In the genomic region with DNA sequence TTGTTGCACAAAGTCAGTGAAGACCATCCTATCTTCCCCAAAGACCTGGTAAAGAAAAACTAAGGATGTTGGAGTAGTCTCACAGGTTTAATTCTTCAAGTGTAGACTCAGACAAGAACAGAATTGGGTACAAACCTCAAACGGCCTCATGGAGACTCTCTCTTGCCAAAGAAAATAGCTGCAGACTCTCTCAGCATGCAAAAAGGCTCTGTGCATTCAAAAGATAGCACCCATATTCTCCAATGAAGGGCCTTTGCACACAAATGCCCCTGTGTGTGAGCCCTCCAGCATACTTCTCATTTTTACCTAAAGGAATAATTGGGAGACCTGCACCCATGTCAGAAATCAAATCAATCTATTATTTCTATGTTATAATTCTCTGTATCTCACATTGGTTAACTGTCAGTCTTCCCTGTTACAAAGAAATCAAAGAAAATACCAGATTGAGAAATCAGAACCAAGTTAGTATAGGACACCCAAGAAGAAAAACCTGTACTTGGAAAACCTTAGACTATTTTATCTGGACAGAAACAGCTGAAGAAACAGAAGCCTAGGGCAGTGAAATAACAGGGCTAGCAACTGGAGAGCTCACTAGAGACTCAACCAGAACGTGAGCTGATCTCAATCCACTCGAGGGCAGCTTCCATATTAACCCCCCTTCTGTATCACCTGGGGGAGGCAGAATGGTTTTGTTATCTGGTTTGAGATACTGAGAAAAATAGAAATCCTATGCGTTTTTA, we compare ENCODE assay signal across 22 cellular contexts.
"Had no signal": no experiment of that assay in that cellular context is flagged by ENCODE, and none has a peak within 500 bp of the region (broad histone marks: within the 10 kb centered on the region; RNA-seq: fewer than 3 reads in every experiment).

No MANE protein-coding gene starts in this region.

- H3K4me3 Mint-ChIP-seq: activated CD4-positive, alpha-beta T cell treated with anti-CD3 and anti-CD28 coated beads for 36 hours; activated naive CD8-positive, alpha-beta T cell treated with anti-CD3 and anti-CD28 coated beads for 36 hours; dendritic cell treated with granulocyte-macrophage colony-stimulating factor and Interleukin-4, amounts not matched to agents 40 ng/mL and 50 ng/mL, for 4 days; nephron; T-cell; type B pancreatic cell; WTC11 had no signal

- ATAC-seq: activated CD4-positive, alpha-beta T cell treated with anti-CD3 and anti-CD28 coated beads for 36 hours; left lobe of liver; stimulated activated naive CD8-positive, alpha-beta T cell treated with anti-CD3 and anti-CD28 coated beads, Interleukin-15, Interleukin-2, amounts not matched to agents 100 U/mL and 50 U/mL, for 24 hours; T-cell; WTC11 had no signal

- H3K27me3 Mint-ChIP-seq: dendritic cell treated with granulocyte-macrophage colony-stimulating factor and Interleukin-4, amounts not matched to agents 40 ng/mL and 50 ng/mL, for 4 days had no signal

- H3K4me3 ChIP-seq: esophagus muscularis mucosa, lung had no signal

- H3K36me3 ChIP-seq: esophagus muscularis mucosa had no signal

- H3K4me1 ChIP-seq: esophagus muscularis mucosa had no signal

- H3K9me3 ChIP-seq: esophagus muscularis mucosa had no signal

- H3K4me1 Mint-ChIP-seq: activated CD4-positive, alpha-beta T cell treated with anti-CD3 and anti-CD28 coated beads for 36 hours; activated naive CD8-positive, alpha-beta T cell treated with anti-CD3 and anti-CD28 coated beads for 36 hours; nephron; T-cell had no signal

- H3K9me3 Mint-ChIP-seq: activated naive CD8-positive, alpha-beta T cell treated with anti-CD3 and anti-CD28 coated beads for 36 hours; nephron; T-cell; type B pancreatic cell; WTC11 had no signal

- H3K27me3 ChIP-seq: esophagus muscularis mucosa had no signal

- H3K27ac ChIP-seq: esophagus muscularis mucosa had no signal

- H3K36me3 Mint-ChIP-seq: activated naive CD8-positive, alpha-beta T cell treated with anti-CD3 and anti-CD28 coated beads for 36 hours; T-cell; type B pancreatic cell; WTC11 had no signal

- H3K27ac Mint-ChIP-seq: activated CD4-positive, alpha-beta T cell treated with anti-CD3 and anti-CD28 coated beads for 36 hours; activated naive CD8-positive, alpha-beta T cell treated with anti-CD3 and anti-CD28 coated beads for 36 hours; dendritic cell treated with granulocyte-macrophage colony-stimulating factor and Interleukin-4, amounts not matched to agents 40 ng/mL and 50 ng/mL, for 4 days; nephron; T-cell; type B pancreatic cell; WTC11 had no signal

- DNase-seq: activated CD4-positive, alpha-beta T cell treated with anti-CD3 and anti-CD28 coated beads for 36 hours; activated CD4-positive, alpha-beta T cell treated with anti-CD3 and anti-CD28 coated beads, Interleukin-2, amount 50 U/mL, for 48 hours; activated naive CD4-positive, alpha-beta T cell; activated naive CD8-positive, alpha-beta T cell treated with anti-CD3 and anti-CD28 coated beads for 36 hours; amygdala; cerebellar nuclear complex; effector CD8-positive, alpha-beta T cell; foreskin fibroblast; hypothalamus; nucleus accumbens; retina; stimulated activated CD4-positive, alpha-beta T cell treated with anti-CD3 and anti-CD28 coated beads, Interleukin-2, amount 100 ng/mL, for 24 hours; stimulated activated naive CD8-positive, alpha-beta T cell treated with anti-CD3 and anti-CD28 coated beads, Interleukin-15, Interleukin-2, amounts not matched to agents 100 U/mL and 50 U/mL, for 24 hours; substantia nigra; T-cell had no signal
